ENCODE assay signal across 8 cellular contexts in the genomic region with DNA sequence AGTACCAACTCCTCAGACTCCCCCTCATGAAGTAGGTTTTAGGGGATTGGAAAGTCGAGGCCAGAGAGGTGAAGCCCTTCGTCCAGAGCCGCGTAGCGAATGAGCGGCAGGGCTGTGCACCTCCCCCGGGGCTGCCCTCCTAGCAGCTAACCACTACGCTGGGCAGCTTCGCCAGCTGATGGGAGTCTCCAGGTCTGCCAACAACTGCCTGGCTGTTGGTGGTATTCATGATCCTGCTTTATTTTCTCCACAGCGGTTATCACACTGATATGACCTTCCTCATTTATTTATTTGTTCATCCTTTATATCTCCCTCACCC. TPM values are rescaled to one million over a fixed set of nuclear protein-coding genes. Genes with fewer than 3 reads are reported as not detected.
DNase-seq lines count a peak whose midpoint lies in the region; ATAC-seq, FAIRE-seq and TF ChIP-seq lines count a peak whose summit lies in the region.

No MANE protein-coding gene starts in this region.

- peaks cover 21% of the 10 kb centered on the region for H3K4me1 Mint-ChIP-seq in activated naive CD4-positive, alpha-beta T cell treated with anti-CD3 and anti-CD28 coated beads, Interleukin-2, amount 50 U/mL, for 24 hours

- in situ Hi-C loops in K562 (cut with MboI), result no loop called here

- H3K9me3 ChIP-seq in K562 (replicated peaks; ENCODE audit: control insufficient read depth, insufficient read depth, low read depth, low read length), result 0 out of 2 replicates have a peak, but pooled peaks cover 2% of the 10 kb centered on the region
- no peaks in the 10 kb centered on the region for H3K9me3 ChIP-seq in lower lobe of right lung

- CTCF ChIA-PET in K562 (lab: Yijun Ruan, JAX; ENCODE audit: low intra/inter-chr PET ratio), result interaction anchor here (1.0 kb wide), 1 partner anchor 1021 kb away, joined by 3 read pairs; no protein-coding TSS in a partner anchor

- peak overlapping the region; percentile 39; the same call in 1 of the 2 replicates for H3K4me2 ChIP-seq in K562 (ENCODE audit: insufficient read depth, low read length)

- H3K4me1 ChIP-seq in K562 (replicated peaks in 1 of 2; ENCODE audit: control insufficient read depth in 2 of 2, insufficient read depth in 2 of 2, low read length in 2 of 2) (peaks cover 5 to 25% of the 10 kb centered on the region in 2 experiments; a peak in 4 of 5 replicates), lower lobe of right lung (peaks cover 15% of the 10 kb centered on the region)

- H3K79me2 ChIP-seq in K562 (ENCODE audit: control insufficient read depth, insufficient read depth, low read length), result peaks cover 39% of the 10 kb centered on the region

- no peak for TF ChIP-seq POLR2A in K562 (conservative IDR thresholded peaks at IDR 0.05)

- H4K20me1 ChIP-seq in K562 (replicated peaks; ENCODE audit: control insufficient read depth, insufficient read depth, low read length), result no peaks in the 10 kb centered on the region; the same call in none of the 2 replicates

- DNase-seq in activated naive CD4-positive, alpha-beta T cell (lab: John Stamatoyannopoulos, UW), result no peak
- DNase-seq in K562 (ENCODE audit: extremely low read depth in 1 of 4, low spot score in 3 of 4), result no peak
- DNase-seq in lower lobe of right lung, result no peak
- no peak for DNase-seq in HPDE6-E6E7 (ENCODE audit: extremely low spot score)
- DNase-seq in GM10266 (ENCODE audit: extremely low spot score), result no peak
- DNase-seq in epidermal melanocyte (ENCODE audit: insufficient read length, low spot score), result no peak
- no peak for DNase-seq in NCI-H1048 (lab: John Stamatoyannopoulos, UW)

- TF ChIP-seq RAD21 in K562 (CRISPR knock-in tag; conservative IDR thresholded peaks at IDR 0.05 in 1 of 2, IDR thresholded peaks at IDR 0.05 in 1 of 2), result no peak

- H3K27me3 ChIP-seq in K562 (ENCODE audit: control insufficient read depth in 2 of 2, insufficient read depth in 2 of 2, low read length in 2 of 2), result no peaks in the 10 kb centered on the region
- H3K27me3 ChIP-seq in lower lobe of right lung (ENCODE audit: low read depth), result peaks cover 13% of the 10 kb centered on the region

- no peaks in the 10 kb centered on the region for H3K36me3 Mint-ChIP-seq in activated naive CD4-positive, alpha-beta T cell treated with anti-CD3 and anti-CD28 coated beads, Interleukin-2, amount 50 U/mL, for 24 hours

- no peaks in the 10 kb centered on the region for H3K9me1 ChIP-seq in K562 (ENCODE audit: control insufficient read depth, insufficient read depth, low read length)

- H3K27ac ChIP-seq in K562 (ENCODE audit: extremely low read depth, low read depth, low read length) (no peak overlapping the region; the same call in 2 of the 3 replicates), lower lobe of right lung (no peak overlapping the region)

- H3K4me3 ChIP-seq in K562 (peak overlapping the region; percentile 64), lower lobe of right lung (peak overlapping the region; percentile 57)

- H3K4me3 Mint-ChIP-seq in activated naive CD4-positive, alpha-beta T cell treated with anti-CD3 and anti-CD28 coated beads, Interleukin-2, amount 50 U/mL, for 24 hours, result peak overlapping the region; percentile 83

- H3K36me3 ChIP-seq in K562 (ENCODE audit: control insufficient read depth, insufficient read depth, low read length) (peaks cover 2% of the 10 kb centered on the region; the same call in 1 of the 3 replicates), lower lobe of right lung (no peaks in the 10 kb centered on the region)

- H2AFZ ChIP-seq in K562 (ENCODE audit: low read depth, low read length), result peak overlapping the region; percentile 69

- no peak for FAIRE-seq in K562 (lab: Jason Lieb, UNC)

- no TSS peak for BruUV-seq in K562 (replicated peaks; lab: Mats Ljungman, UMichigan)

- TF ChIP-seq EP300 in K562 (IDR thresholded peaks at IDR 0.05; ENCODE audit: low read length), result no peak

- ATAC-seq in K562 (no peak), lower lobe of right lung (peak in 1 of 2 donors; percentile 3)

- H3K27me3 Mint-ChIP-seq in activated naive CD4-positive, alpha-beta T cell treated with anti-CD3 and anti-CD28 coated beads, Interleukin-2, amount 50 U/mL, for 24 hours, result peaks cover 22% of the 10 kb centered on the region

- TF ChIP-seq CTCF in K562 (IDR thresholded peaks at IDR 0.05 in 2 of 3, conservative IDR thresholded peaks at IDR 0.05 in 1 of 3; ENCODE audit: insufficient read depth in 2 of 3, low read depth in 1 of 3, low read length in 3 of 3) (no peak), lower lobe of right lung (IDR thresholded peaks at IDR 0.05) (no peak), GM10266 (IDR thresholded peaks at IDR 0.05; ENCODE audit: control insufficient read depth, insufficient read depth, low read depth, missing control alignments) (no peak)

- POLR2A ChIA-PET in K562 (lab: Yijun Ruan, JAX), result no interaction called here

- H3K9ac ChIP-seq in K562 (ENCODE audit: insufficient read depth in 1 of 2, low read depth in 2 of 2, low read length in 2 of 2), result peak overlapping the region; percentile 52 to 98; a peak in 3 of 4 replicates

- intact Hi-C loops in K562 (cut with micrococcal nuclease), result loop anchor here (5.0 kb wide), 2 partner anchors 318 to 913 kb away; a partner anchor contains a TSS
- intact Hi-C loops in lower lobe of right lung (cut with DNase I), result loop anchor here (10.0 kb wide), 1 partner anchor 1010 kb away; a partner anchor contains a TSS

- H3K9me3 Mint-ChIP-seq in activated naive CD4-positive, alpha-beta T cell treated with anti-CD3 and anti-CD28 coated beads, Interleukin-2, amount 50 U/mL, for 24 hours, result no peaks in the 10 kb centered on the region

- 85% methylated on average over 10 of the region's 10 CpGs for WGBS in K562 (ENCODE audit: insufficient coverage, low coverage, missing lambda C conversion rate)

- H3K27ac Mint-ChIP-seq in activated naive CD4-positive, alpha-beta T cell treated with anti-CD3 and anti-CD28 coated beads, Interleukin-2, amount 50 U/mL, for 24 hours, result peak overlapping the region; percentile 77

TF ChIP-seq in K562, 482 proteins besides CTCF, POLR2A, EP300 and RAD21:
- TF ChIP-seq ZNF444 (CRISPR knock-in tag; IDR thresholded peaks at IDR 0.05), result no peak
- TF ChIP-seq CBX3 (IDR thresholded peaks at IDR 0.05; ENCODE audit: borderline replicate concordance in 1 of 2, low read length in 2 of 2), result 0 out of 3 replicates have a peak, but pooled peaks of 1 of the 2 experiments have one; percentile 32
- TF ChIP-seq ZBTB1 (CRISPR knock-in tag; IDR thresholded peaks at IDR 0.05; ENCODE audit: borderline replicate concordance, low read depth), result no peak
- TF ChIP-seq, protein P1, sequence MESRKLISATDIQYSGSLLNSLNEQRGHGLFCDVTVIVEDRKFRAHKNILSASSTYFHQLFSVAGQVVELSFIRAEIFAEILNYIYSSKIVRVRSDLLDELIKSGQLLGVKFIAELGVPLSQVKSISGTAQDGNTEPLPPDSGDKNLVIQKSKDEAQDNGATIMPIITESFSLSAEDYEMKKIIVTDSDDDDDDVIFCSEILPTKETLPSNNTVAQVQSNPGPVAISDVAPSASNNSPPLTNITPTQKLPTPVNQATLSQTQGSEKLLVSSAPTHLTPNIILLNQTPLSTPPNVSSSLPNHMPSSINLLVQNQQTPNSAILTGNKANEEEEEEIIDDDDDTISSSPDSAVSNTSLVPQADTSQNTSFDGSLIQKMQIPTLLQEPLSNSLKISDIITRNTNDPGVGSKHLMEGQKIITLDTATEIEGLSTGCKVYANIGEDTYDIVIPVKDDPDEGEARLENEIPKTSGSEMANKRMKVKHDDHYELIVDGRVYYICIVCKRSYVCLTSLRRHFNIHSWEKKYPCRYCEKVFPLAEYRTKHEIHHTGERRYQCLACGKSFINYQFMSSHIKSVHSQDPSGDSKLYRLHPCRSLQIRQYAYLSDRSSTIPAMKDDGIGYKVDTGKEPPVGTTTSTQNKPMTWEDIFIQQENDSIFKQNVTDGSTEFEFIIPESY (CRISPR knock-in tag; IDR thresholded peaks at IDR 0.05), result peak; percentile 74

RNA-seq across cellular contexts. Expression of a gene that starts 0.8 kb away (rescaled TPM):
- 13.9 and 26.2 TPM in 2 replicates for total RNA-seq in K562 (2011; cell fraction: chromatin; rRNA removed; ENCODE audit: low replicate concordance)
- 11.7 and 12.4 TPM in 2 replicates for total RNA-seq in K562 (2011; cell fraction: nucleolus; rRNA removed)
- total RNA-seq in K562 (2011; cell fraction: nucleoplasm; rRNA removed), result 19.5 and 23.9 TPM in 2 replicates
- total RNA-seq in K562 (2014; rRNA removed) (10.9 and 15.2 TPM in 2 replicates), K562 (2014; rRNA removed; fragmentation: Illumina TruSeq; extraction: Trizol) (24.3 and 24.4 TPM in 2 replicates), K562 (2015; rRNA removed; fragmentation: Illumina TruSeq; extraction: Trizol) (28.2 and 32.8 TPM in 2 replicates), K562 (2021) (16.2 and 19.0 TPM in 2 replicates), lower lobe of right lung (18.7 TPM)
- polyA plus RNA-seq in K562 (2011; rRNA removed) (29.5 and 31.4 TPM in 2 replicates), K562 (2014; fragmentation: Illumina TruSeq; extraction: Trizol) (26.2 and 37.0 TPM in 2 replicates), K562 (2014; fragmentation: Nextera tagmentation; extraction: Ambion mirVana) (1 to 10 TPM; 4.1 to 6.3 TPM), K562 (2014; rRNA removed) (22.2 and 31.2 TPM in 2 replicates)
- polyA plus RNA-seq in K562 (2011; cell fraction: cytosol; rRNA removed), result 15.4 and 21.9 TPM in 2 replicates
- polyA plus RNA-seq in K562 (2011; cell fraction: nucleus; rRNA removed), result 38.1 and 43.2 TPM in 2 replicates
- 12.1 and 17.1 TPM in 2 replicates for polyA plus RNA-seq in K562 (2012)
- polyA minus RNA-seq in K562 (2011; rRNA and poly(A)+ RNA removed), result 27.8 and 32.8 TPM in 2 replicates
- 13.9 and 14.2 TPM in 2 replicates for polyA minus RNA-seq in K562 (2011; cell fraction: cytosol; rRNA and poly(A)+ RNA removed)
- 6.1 and 8.4 TPM in 2 replicates for polyA minus RNA-seq in K562 (2011; cell fraction: nucleus; rRNA and poly(A)+ RNA removed)
